Comparison of ENCODE assay signal across 1 cellular context in genomic region chr22:28920757-28921584, GRCh38.
TF ChIP-seq lines count a peak whose summit lies in the region.

No MANE protein-coding gene starts in this region.

TF ChIP-seq in GM12878, 131 proteins besides CTCF, POLR2A, EP300 and RAD21 (continued from another document):
- peak; percentile 31; the same call in 1 of the 2 replicates for TF ChIP-seq MLLT1 (IDR thresholded peaks at IDR 0.05)
- TF ChIP-seq ZNF592 (IDR thresholded peaks at IDR 0.05) = no peak; the same call in 1 of the 2 replicates
- TF ChIP-seq HDGF (IDR thresholded peaks at IDR 0.05) = no peak
- TF ChIP-seq ZNF622 (IDR thresholded peaks at IDR 0.05) = no peak
- no peak for TF ChIP-seq ZNF24 (IDR thresholded peaks at IDR 0.05)
- TF ChIP-seq BCL11A (IDR thresholded peaks at IDR 0.05; ENCODE audit: low read depth, low read length) = 0 out of 2 replicates have a peak, but pooled peaks have one; percentile 38
TF ChIP-seq in GM12878: peak in this region for 23.
